Comparison of ENCODE assay signal across 8 cellular contexts in the genomic region with DNA sequence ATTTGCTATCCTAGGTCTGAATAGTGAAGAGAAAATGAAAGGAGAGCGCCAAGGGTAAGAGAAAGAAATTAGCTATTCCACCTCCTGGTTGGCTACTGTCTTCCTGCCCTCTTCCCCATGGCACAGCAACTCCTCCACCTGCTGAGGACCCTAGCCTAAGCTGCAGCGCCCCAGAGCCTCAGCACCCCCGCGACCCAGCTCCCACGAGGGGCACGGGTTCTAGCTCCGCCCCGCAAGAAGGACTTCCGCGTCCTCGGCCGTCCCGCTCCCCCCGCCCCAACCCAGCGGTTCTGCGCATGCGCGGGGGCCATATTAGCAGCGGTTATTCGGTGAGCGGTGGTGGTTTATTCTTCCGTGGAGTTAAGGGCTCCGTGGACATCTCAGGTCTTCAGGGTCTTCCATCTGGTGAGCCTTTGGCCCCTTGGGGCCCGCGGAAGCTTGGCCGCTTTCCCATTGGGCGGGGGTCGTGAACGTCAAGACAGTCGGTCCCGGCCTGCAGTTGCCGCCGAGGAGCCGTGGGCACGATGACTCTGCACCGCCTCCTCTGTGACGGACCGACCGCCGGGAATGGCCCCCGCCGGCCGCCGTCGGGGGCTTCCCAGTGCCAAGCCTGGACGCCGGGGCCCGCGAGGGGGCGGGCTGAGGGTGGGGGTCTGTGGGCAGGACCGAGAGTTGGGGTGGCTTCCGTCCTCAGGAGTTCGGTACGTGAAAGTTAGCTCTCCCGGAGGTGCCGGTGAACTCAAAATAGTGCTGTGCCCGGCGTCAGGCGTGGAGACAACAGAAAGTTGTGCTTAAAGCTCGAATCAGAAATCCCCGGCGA. TPM values are rescaled to one million over a fixed set of nuclear protein-coding genes. Genes with fewer than 3 reads are reported as not detected.
DNase-seq lines count a peak whose midpoint lies in the region; ATAC-seq and FAIRE-seq lines count a peak whose summit lies in the region.

TSS of gene PSMA4 (plus strand) at position 310 of the 820 bp plus-strand sequence. CDS start 1,484 bp downstream, outside the sequence.

- in situ Hi-C loops in endometrial microvascular endothelial cells (cut with HindIII; ENCODE audit: inconsistent ontology term, low pct_unique_long_range_greater_than_20kb, low sequenced_read_pairs) = no loop called here

- peaks cover 39% of the 10 kb centered on the region for H3K36me3 ChIP-seq in NT2/D1 (ENCODE audit: insufficient read depth, insufficient read length, low read length)

- H3K4me3 ChIP-seq in NT2/D1 (ENCODE audit: insufficient read length, low read depth) = peak within 1 kb of the TSS; percentile 92

- FAIRE-seq in HTR-8/SVneo (lab: Jason Lieb, UNC) = peak; percentile 40

- DNase-seq in COR-L47 (lab: John Stamatoyannopoulos, UW) (peak; percentile 86), HTR-8/SVneo (ENCODE audit: insufficient read length, low spot score) (peak; percentile 90), NT2/D1 (ENCODE audit: low read depth, low spot score) (peak; percentile 71), midbrain (lab: John Stamatoyannopoulos, UW) (peak; percentile 94)
- peak; percentile 82 for DNase-seq in activated CD8-positive, alpha-beta memory T cell treated with anti-CD3 and anti-CD28 coated beads, Interleukin-2, amount 50 U/mL, for 24 hours (ENCODE audit: extremely low read depth)
- DNase-seq in stimulated activated CD8-positive, alpha-beta memory T cell treated with anti-CD3 and anti-CD28 coated beads, Interleukin-2, amount 100 ng/mL, for 1 hour (ENCODE audit: low read depth in 2 of 2) = peak; percentile 90 to 92

- H3K9me3 ChIP-seq in NT2/D1 (ENCODE audit: insufficient read depth, low read length) = no peaks in the 10 kb centered on the region

- H3K4me1 ChIP-seq in NT2/D1 (ENCODE audit: insufficient read depth, insufficient read length) = peaks cover 6% of the 10 kb centered on the region

- peak; percentile 81 for ATAC-seq in GM21360 (IDR thresholded peaks at IDR 0.05; ENCODE audit: unreplicated experiment)

- no peaks in the 10 kb centered on the region for H3K27me3 ChIP-seq in NT2/D1 (ENCODE audit: insufficient read depth, insufficient read length)

- H3K9ac ChIP-seq in NT2/D1 (ENCODE audit: insufficient read length, low read depth) = peak within 1 kb of the TSS; percentile 98

RNA-seq across cellular contexts. Expression of gene PSMA4, which starts in this region (rescaled TPM):
- 374 TPM for total RNA-seq in endometrial microvascular endothelial cells (ENCODE audit: inconsistent ontology term)

Comparison
In these comparisons a context has a peak if more than half of its experiments do, and no peak if none do; other contexts are left out.
1. Peak in every context shown above with its lines: DNase-seq, ATAC-seq and H3K4me3 ChIP-seq.